ENCODE assay signal across 11 cellular contexts in genomic region chr2:1773883-1774282, GRCh38.
"Had no signal": no experiment of that assay in that cellular context is flagged by ENCODE, and none has a peak within 500 bp of the region (broad histone marks: within the 10 kb centered on the region; RNA-seq: fewer than 3 reads in every experiment).

No MANE protein-coding gene starts in this region.

- DNase-seq: activated CD4-positive, alpha-beta T cell treated with anti-CD3 and anti-CD28 coated beads, Interleukin-2, amount 50 U/mL, for 48 hours; activated CD4-positive, CD25-positive, alpha-beta regulatory T cell treated with anti-CD3 and anti-CD28 coated beads, Interleukin-2, amount 50 U/mL, for 72 hours; activated CD8-positive, alpha-beta memory T cell treated with anti-CD3 and anti-CD28 coated beads, Interleukin-2, amount 10 ng/mL, durations not matched to agents 7 days and 5 days; activated gamma-delta T cell treated with Interleukin-2 at 50 U/mL for 16 hours; activated naive CD8-positive, alpha-beta T cell treated with anti-CD3 and anti-CD28 coated beads for 36 hours; activated T-cell treated with anti-CD3 and anti-CD28 coated beads, Interleukin-2, amount 50 U/mL, for 4 hours; hypothalamus; occipital lobe; psoas muscle; right lobe of liver; stimulated activated naive CD4-positive, alpha-beta T cell treated with Interleukin-2 at 50 U/mL for 16 hours had no signal

- ATAC-seq: activated CD8-positive, alpha-beta memory T cell treated with anti-CD3 and anti-CD28 coated beads, Interleukin-2, amount 10 ng/mL, durations not matched to agents 7 days and 5 days; activated T-cell treated with anti-CD3 and anti-CD28 coated beads, Interleukin-2, amount 50 U/mL, for 4 hours; psoas muscle; right lobe of liver had no signal
